ENCODE assay signal across 13 cellular contexts in the genomic region with DNA sequence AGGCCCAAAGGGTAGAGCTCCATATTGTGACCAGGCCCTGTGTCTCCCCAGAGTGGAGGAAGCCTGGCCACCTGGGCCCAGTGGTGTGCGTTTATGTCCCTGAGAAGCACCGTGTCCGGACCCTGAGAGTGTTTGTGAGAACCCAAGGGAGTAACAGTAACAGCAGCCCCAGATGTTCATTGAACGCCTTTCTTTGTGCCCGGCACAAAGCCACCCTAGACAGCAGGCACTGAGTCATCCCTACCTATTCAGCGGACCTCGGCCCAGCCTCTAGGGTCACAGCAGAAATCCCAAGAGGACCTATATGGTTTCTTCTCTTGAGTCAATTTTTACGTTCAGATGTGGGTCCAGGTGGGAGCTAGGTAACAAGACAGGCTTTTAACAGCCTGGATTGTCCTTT. TPM values are rescaled to one million over a fixed set of nuclear protein-coding genes. Genes with fewer than 3 reads are reported as not detected.
DNase-seq lines count a peak whose midpoint lies in the region; ATAC-seq and TF ChIP-seq lines count a peak whose summit lies in the region.
"Had no signal": no experiment of that assay in that cellular context is flagged by ENCODE, and none has a peak within 500 bp of the region (broad histone marks: within the 10 kb centered on the region; RNA-seq: fewer than 3 reads in every experiment).

No MANE protein-coding gene starts in this region.

- H4K12ac ChIP-seq in trophoblast cell (ENCODE audit: low read depth, low read length), result no peak overlapping the region

- H3K36me3 Mint-ChIP-seq in activated CD4-positive, alpha-beta T cell treated with anti-CD3 and anti-CD28 coated beads, Interleukin-2, amount 10 ng/mL, durations not matched to agents 7 days and 5 days (ENCODE audit: low read depth), result peaks cover 18% of the 10 kb centered on the region

- peaks cover 5% of the 10 kb centered on the region for H3K79me1 ChIP-seq in trophoblast cell (ENCODE audit: low read length)

- H3K4me2 ChIP-seq in trophoblast cell (ENCODE audit: low read length), result no peak overlapping the region

- no peak overlapping the region for H2BK12ac ChIP-seq in trophoblast cell (ENCODE audit: low read length)

- H3K23ac ChIP-seq in trophoblast cell (ENCODE audit: low read length), result no peak overlapping the region

- H3K27ac ChIP-seq in RWPE1 (peak overlapping the region; percentile 66; the same call in 1 of the 2 replicates), trophoblast cell (ENCODE audit: low read depth, low read length) (no peak overlapping the region)

- H3K9me3 Mint-ChIP-seq in activated CD4-positive, alpha-beta T cell treated with anti-CD3 and anti-CD28 coated beads, Interleukin-2, amount 10 ng/mL, durations not matched to agents 7 days and 5 days, result peaks cover 3% of the 10 kb centered on the region

- H3K79me2 ChIP-seq in trophoblast cell (ENCODE audit: control insufficient read depth, insufficient read depth, low read length, poor library complexity), result no peaks in the 10 kb centered on the region

- H2AFZ ChIP-seq in trophoblast cell (ENCODE audit: insufficient read depth, low read length, poor library complexity), result no peak overlapping the region

- no peak overlapping the region for H3K4ac ChIP-seq in trophoblast cell (ENCODE audit: low read depth, low read length)

- H2BK5ac ChIP-seq in trophoblast cell (ENCODE audit: low read depth, low read length, poor library complexity), result no peak overlapping the region

- peaks cover 56% of the 10 kb centered on the region for H3K4me1 Mint-ChIP-seq in activated CD4-positive, alpha-beta T cell treated with anti-CD3 and anti-CD28 coated beads, Interleukin-2, amount 10 ng/mL, durations not matched to agents 7 days and 5 days

- POLR2A ChIA-PET in activated CD4-positive, alpha-beta T cell treated with anti-CD3 and anti-CD28 coated beads, Interleukin-2, amount 10 ng/mL, durations not matched to agents 7 days and 5 days (lab: Charles Lee), result no interaction called here
- POLR2A ChIA-PET in RWPE1 (lab: Yijun Ruan, JAX; ENCODE audit: low non-redundant PET), result no interaction called here

- H3K4me3 ChIP-seq in trophoblast cell (ENCODE audit: low read depth, low read length), result no peak overlapping the region
- H3K4me3 ChIP-seq: adrenal gland, esophagus squamous epithelium, lung had no signal

- no CpG with 5 or more reads among the region's 8 CpGs for WGBS in trophoblast cell (ENCODE audit: extremely low coverage, insufficient coverage, insufficient read length)

- peaks cover 5 to 6% of the 10 kb centered on the region in 2 experiments for H3K4me1 ChIP-seq in trophoblast cell (ENCODE audit: control insufficient read depth in 1 of 2, insufficient read depth in 2 of 2, low read length in 2 of 2)

- no peak overlapping the region for H4K91ac ChIP-seq in trophoblast cell (ENCODE audit: low read depth, low read length)

- TF ChIP-seq CTCF in RWPE1 (conservative IDR thresholded peaks at IDR 0.05; ENCODE audit: low read depth), result no peak

- H3K27ac Mint-ChIP-seq in activated CD4-positive, alpha-beta T cell treated with anti-CD3 and anti-CD28 coated beads, Interleukin-2, amount 10 ng/mL, durations not matched to agents 7 days and 5 days, result peak overlapping the region; percentile 66

- DNase-seq in activated CD4-positive, alpha-beta T cell treated with anti-CD3 and anti-CD28 coated beads, Interleukin-2, amount 10 ng/mL, durations not matched to agents 7 days and 5 days, result no peak
- DNase-seq in activated CD4-positive, alpha-beta T cell treated with anti-CD3 and anti-CD28 coated beads for 48 hours, result no peak
- DNase-seq in RWPE1 (ENCODE audit: low spot score) (no peak), trophoblast cell (no peak), NCI-H446 treated with DMSO at 0.1 percent for 48 hours (lab: John Stamatoyannopoulos, UW) (no peak)
- DNase-seq in stimulated activated CD8-positive, alpha-beta memory T cell treated with anti-CD3 and anti-CD28 coated beads, Interleukin-4, amount 100 ng/mL, for 48 hours, result no peak
- DNase-seq: adrenal gland, esophagus squamous epithelium, hypothalamus, NCI-H1417 had no signal

- H3K9me3 ChIP-seq in trophoblast cell (ENCODE audit: insufficient read depth, low read depth, low read length), result peaks cover 1% of the 10 kb centered on the region
- H3K9me3 ChIP-seq: adrenal gland, esophagus squamous epithelium had no signal

- peak overlapping the region; percentile 2 for H2AK5ac ChIP-seq in trophoblast cell (ENCODE audit: low read length)

- peak; percentile 34 for ATAC-seq in HG02642 (IDR thresholded peaks at IDR 0.05; ENCODE audit: poor library complexity, unreplicated experiment)
- ATAC-seq in HG02852 (IDR thresholded peaks at IDR 0.05; ENCODE audit: unreplicated experiment), result no peak

- H3K4me3 Mint-ChIP-seq in activated CD4-positive, alpha-beta T cell treated with anti-CD3 and anti-CD28 coated beads, Interleukin-2, amount 10 ng/mL, durations not matched to agents 7 days and 5 days, result no peak overlapping the region

- H2BK120ac ChIP-seq in trophoblast cell (ENCODE audit: insufficient read depth, low read length, poor library complexity), result no peak overlapping the region

- no peaks in the 10 kb centered on the region for H3K27me3 ChIP-seq in trophoblast cell (ENCODE audit: insufficient read depth, low read length)
- H3K27me3 ChIP-seq: adrenal gland, esophagus squamous epithelium had no signal

- no peaks in the 10 kb centered on the region for H3K27me3 Mint-ChIP-seq in activated CD4-positive, alpha-beta T cell treated with anti-CD3 and anti-CD28 coated beads, Interleukin-2, amount 10 ng/mL, durations not matched to agents 7 days and 5 days

- H3K36me3 ChIP-seq in trophoblast cell (ENCODE audit: control insufficient read depth in 1 of 2, insufficient read depth in 2 of 2, low read length in 2 of 2), result no peaks in the 10 kb centered on the region
- H3K36me3 ChIP-seq: adrenal gland, esophagus squamous epithelium had no signal

- H4K8ac ChIP-seq in trophoblast cell (ENCODE audit: low read depth, low read length), result no peak overlapping the region

- H3K14ac ChIP-seq in trophoblast cell (ENCODE audit: low read length), result no peak overlapping the region

- no peak overlapping the region for H3K9ac ChIP-seq in trophoblast cell (ENCODE audit: low read length)

- CTCF ChIA-PET in activated CD4-positive, alpha-beta T cell treated with anti-CD3 and anti-CD28 coated beads, Interleukin-2, amount 10 ng/mL, durations not matched to agents 7 days and 5 days (lab: Charles Lee), result interaction anchor here (0.9 to 3.0 kb wide), 10 partner anchors 8 to 139 kb away, joined by 3 to 18 read pairs (median 5); a partner anchor contains a TSS
- CTCF ChIA-PET in RWPE1 (lab: Yijun Ruan, JAX), result interaction anchor here (0.6 to 2.1 kb wide), 7 partner anchors 12 to 245 kb away, joined by 3 to 16 read pairs (median 4); a partner anchor contains a TSS

- no peak overlapping the region for H3K18ac ChIP-seq in trophoblast cell (ENCODE audit: low read length)

RNA-seq across cellular contexts. Expression of a gene that starts 24.5 kb away (rescaled TPM):
- total RNA-seq in activated CD4-positive, alpha-beta T cell treated with anti-CD3 and anti-CD28 coated beads, Interleukin-2, amount 10 ng/mL, durations not matched to agents 7 days and 5 days, result 10 to 100 TPM in 1 of 2 experiments, 1 to 10 TPM in 1; 7.4 to 10.6 TPM
- polyA plus RNA-seq in trophoblast cell (2013), result 3.9 and 4.0 TPM in 2 replicates
